Comparison of ENCODE assay signal across 19 cellular contexts in genomic region chr15:75215107-75216004, GRCh38. TPM values are rescaled to one million over a fixed set of nuclear protein-coding genes. Genes with fewer than 3 reads are reported as not detected.
DNase-seq lines count a peak whose midpoint lies in the region; ATAC-seq and TF ChIP-seq lines count a peak whose summit lies in the region.
"Had no signal": no experiment of that assay in that cellular context is flagged by ENCODE, and none has a peak within 500 bp of the region (broad histone marks: within the 10 kb centered on the region; RNA-seq: fewer than 3 reads in every experiment).

No MANE protein-coding gene starts in this region.

- no peak overlapping the region for H3K4me2 ChIP-seq in PC-3 (ENCODE audit: low read length)

- peak; percentile 59 for DNase-seq in DMS 273 (lab: John Stamatoyannopoulos, UW; ENCODE audit: unreplicated experiment)
- no peak for DNase-seq in DMS 273 treated with DMSO at 0.1 percent for 48 hours (lab: John Stamatoyannopoulos, UW)
- DNase-seq in GM12865 (ENCODE audit: low read depth) = peak; percentile 62
- no peak for DNase-seq in PC-3
- peak; percentile 62 for DNase-seq in iPS-NIHi11 (ENCODE audit: low spot score)
- DNase-seq: activated CD4-positive, alpha-beta T cell treated with anti-CD3 and anti-CD28 coated beads, Interleukin-2, amount 10 ng/mL, durations not matched to agents 7 days and 5 days; activated naive CD4-positive, alpha-beta T cell treated with Interleukin-2 at 50 U/mL for 16 hours; cerebellar nuclear complex; DMS79 treated with DMSO at 0.1 percent for 48 hours; esophagus squamous epithelium; HCEC 1CT; occipital lobe; SW 1271; tibial artery had no signal

- H3K9me2 ChIP-seq in PC-3 (replicated peaks; ENCODE audit: low read length) = no peaks in the 10 kb centered on the region

- H3K27ac ChIP-seq in PC-3 (ENCODE audit: low read length) = no peak overlapping the region
- H3K27ac ChIP-seq: 22Rv1, esophagus squamous epithelium, tibial artery had no signal

- no peaks in the 10 kb centered on the region for H3K27me3 ChIP-seq in PC-3 (ENCODE audit: low read length)
- H3K27me3 ChIP-seq: esophagus squamous epithelium, tibial artery had no signal

- no peaks in the 10 kb centered on the region for H3K4me1 ChIP-seq in PC-3 (ENCODE audit: insufficient read depth, low read length)

- no peak overlapping the region for H3K9ac ChIP-seq in PC-3 (ENCODE audit: low read length)

- peaks cover 14% of the 10 kb centered on the region for H3K79me2 ChIP-seq in PC-3 (ENCODE audit: low read length)

- peaks cover 23% of the 10 kb centered on the region; the same call in 1 of the 2 replicates for H3K36me3 ChIP-seq in PC-3 (ENCODE audit: low read depth, low read length)

- no peaks in the 10 kb centered on the region for H3F3A ChIP-seq in PC-3 (ENCODE audit: low read length, unreplicated experiment)

- H4K20me1 ChIP-seq in PC-3 (ENCODE audit: low read length) = peaks cover 35% of the 10 kb centered on the region

- TF ChIP-seq CTCF in GM12865 (IDR thresholded peaks at IDR 0.05; ENCODE audit: insufficient read depth, low read depth, low read length, missing control alignments) = no peak
- no peak for TF ChIP-seq CTCF in PC-3 (conservative IDR thresholded peaks at IDR 0.05; ENCODE audit: low read depth, low read length)

- ATAC-seq in PC-3 (peak; percentile 37; the same call in 1 of the 2 replicates), GM21717 (IDR thresholded peaks at IDR 0.05; ENCODE audit: unreplicated experiment) (no peak), HG03280 (IDR thresholded peaks at IDR 0.05; ENCODE audit: unreplicated experiment) (no peak), HG03342 (IDR thresholded peaks at IDR 0.05; ENCODE audit: unreplicated experiment) (no peak)

- H3K9me3 ChIP-seq in PC-3 (ENCODE audit: low read length) = no peaks in the 10 kb centered on the region
- H3K9me3 ChIP-seq: esophagus squamous epithelium, tibial artery had no signal

- POLR2A ChIA-PET in PC-3 (lab: Charles Lee; ENCODE audit: unreplicated experiment) = no interaction called here

- intact Hi-C loops in PC-3 (cut with micrococcal nuclease) = no loop called here

- no TSS peak for BruUV-seq in PC-3 (replicated peaks; lab: Mats Ljungman, UMichigan)

- CTCF ChIA-PET in PC-3 (lab: Charles Lee) = interaction anchor here (0.6 kb wide), 1 partner anchor 14 kb away, joined by 3 read pairs; the partner anchor contains the start of gene C15orf39

- H2AFZ ChIP-seq in PC-3 (ENCODE audit: low read length) = no peak overlapping the region

- H3K4me3 ChIP-seq in GM12865 (ENCODE audit: low read depth, low read length) (no peak overlapping the region), PC-3 (ENCODE audit: low read length) (no peak overlapping the region)
- H3K4me3 ChIP-seq: esophagus squamous epithelium, lung, tibial artery had no signal

RNA-seq across cellular contexts. Expression of gene C15orf39, which starts 13.7 kb away (rescaled TPM):
- total RNA-seq in PC-3 (2014; rRNA removed) = 23.8 and 31.0 TPM in 2 replicates

RNA-seq across cellular contexts. Expression of gene GOLGA6C, which starts 42.8 kb away (rescaled TPM):
- total RNA-seq in PC-3 (2014; rRNA removed) = not detected in 2 replicates
- total RNA-seq: activated CD4-positive, alpha-beta T cell treated with anti-CD3 and anti-CD28 coated beads, Interleukin-2, amount 10 ng/mL, durations not matched to agents 7 days and 5 days; esophagus squamous epithelium; lung; occipital lobe had no signal

Comparison
In these comparisons a context has a peak if more than half of its experiments do, and no peak if none do; other contexts are left out.
1. DNase-seq: peak in DMS 273 (single experiment), GM12865 (single experiment) and iPS-NIHi11 (single experiment); none in DMS 273 treated with DMSO at 0.1 percent for 48 hours (single experiment) and PC-3 (single experiment).